Comparison of ENCODE assay signal across 8 cellular contexts in the genomic region with DNA sequence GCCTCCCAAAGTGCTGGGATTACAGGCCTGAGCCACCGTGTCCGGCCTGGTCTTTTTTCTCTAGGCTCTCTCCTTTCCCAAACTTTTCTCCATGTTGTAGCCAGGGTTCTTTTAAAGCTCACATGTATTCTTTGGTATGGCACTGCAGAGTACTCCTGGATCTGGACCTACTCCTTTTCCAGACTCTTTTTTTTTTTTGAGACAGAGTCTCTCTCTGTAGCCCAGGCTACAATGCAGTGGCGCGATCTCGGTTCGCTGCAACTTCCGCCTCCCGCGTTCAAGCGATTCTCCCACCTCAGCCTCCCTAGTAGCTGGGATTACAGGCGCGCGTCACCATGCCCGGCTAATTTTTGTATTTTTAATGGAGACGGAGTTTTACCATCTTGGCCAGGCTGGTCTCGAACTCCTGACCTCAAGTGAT. TPM values are rescaled to one million over a fixed set of nuclear protein-coding genes. Genes with fewer than 3 reads are reported as not detected.
DNase-seq lines count a peak whose midpoint lies in the region; ATAC-seq and TF ChIP-seq lines count a peak whose summit lies in the region.

No MANE protein-coding gene starts in this region.

- peak overlapping the region; percentile 93 for H3K9ac ChIP-seq in endodermal cell (ENCODE audit: extremely low read depth, low read length, poor library complexity, severe bottlenecking)

- WGBS in endodermal cell (ENCODE audit: insufficient coverage in 1 of 2, insufficient read length in 1 of 2), 2 experiments, result 88 to 91% methylated on average over 15 to 16 of the region's 16 CpGs

- H3K27me3 Mint-ChIP-seq in CD8-positive, alpha-beta T cell (ENCODE audit: low read depth), result no peaks in the 10 kb centered on the region
- no peaks in the 10 kb centered on the region for H3K27me3 Mint-ChIP-seq in endodermal cell (ENCODE audit: insufficient read depth)

- peak overlapping the region; percentile 84 for H3K27ac ChIP-seq in CD8-positive, alpha-beta T cell (ENCODE audit: low read depth, low read length)
- H3K27ac ChIP-seq in PC-9, result peak overlapping the region; percentile 91
- no peak overlapping the region for H3K27ac ChIP-seq in endodermal cell (ENCODE audit: low read depth, low read length)
- peak overlapping the region; percentile 87 for H3K27ac ChIP-seq in osteoblast (ENCODE audit: low read depth, low read length)

- H4K20me1 ChIP-seq in PC-9 (ENCODE audit: insufficient read depth) (no peaks in the 10 kb centered on the region), osteoblast (ENCODE audit: insufficient read depth, low read length) (no peaks in the 10 kb centered on the region)

- no peaks in the 10 kb centered on the region for H3K9me2 ChIP-seq in PC-9 (ENCODE audit: insufficient read depth)

- no peak for DNase-seq in CD8-positive, alpha-beta T cell
- DNase-seq in PC-9 (no peak), endodermal cell (no peak), osteoblast (ENCODE audit: insufficient read length, low spot score, missing footprints) (no peak), NCI-H1092 treated with DMSO at 0.1 percent for 48 hours (lab: John Stamatoyannopoulos, UW) (no peak), ureter (ENCODE audit: low spot score) (no peak), HCEC 1CT (no peak), DMS153 (lab: John Stamatoyannopoulos, UW) (no peak)

- peak overlapping the region; percentile 95 for H3K4me3 Mint-ChIP-seq in CD8-positive, alpha-beta T cell
- H3K4me3 Mint-ChIP-seq in endodermal cell, result peak overlapping the region; percentile 92

- TSS peak; percentile 96 for BruUV-seq in PC-9 (replicated peaks; lab: Mats Ljungman, UMichigan)

- H3K27ac Mint-ChIP-seq in CD8-positive, alpha-beta T cell, result peak overlapping the region; percentile 98
- peak overlapping the region; percentile 98 for H3K27ac Mint-ChIP-seq in endodermal cell

- peaks cover 20% of the 10 kb centered on the region for H3K4me1 ChIP-seq in CD8-positive, alpha-beta T cell (ENCODE audit: insufficient read depth, low read length)
- peaks cover 14% of the 10 kb centered on the region for H3K4me1 ChIP-seq in PC-9 (replicated peaks; ENCODE audit: insufficient read depth)
- no peaks in the 10 kb centered on the region for H3K4me1 ChIP-seq in endodermal cell (ENCODE audit: control insufficient read depth, insufficient read depth, low read length)
- peaks cover 5% of the 10 kb centered on the region for H3K4me1 ChIP-seq in osteoblast (ENCODE audit: insufficient read depth, low read length)

- H3K4me3 ChIP-seq in CD8-positive, alpha-beta T cell (ENCODE audit: low read depth, low read length), result peak overlapping the region; percentile 53
- H3K4me3 ChIP-seq in PC-9 (peak overlapping the region; percentile 80), endodermal cell (ENCODE audit: low read length) (peak overlapping the region; percentile 94), osteoblast (ENCODE audit: insufficient read depth, low read length) (peak overlapping the region; percentile 81)

- H3K4me1 Mint-ChIP-seq in CD8-positive, alpha-beta T cell (ENCODE audit: low read depth), result peaks cover 33% of the 10 kb centered on the region
- peaks cover 10% of the 10 kb centered on the region for H3K4me1 Mint-ChIP-seq in endodermal cell

- peaks cover 15% of the 10 kb centered on the region for H3K79me2 ChIP-seq in PC-9 (ENCODE audit: low read depth)
- peaks cover 11% of the 10 kb centered on the region for H3K79me2 ChIP-seq in osteoblast (ENCODE audit: insufficient read depth, low read length)

- no peaks in the 10 kb centered on the region for H3K9me3 Mint-ChIP-seq in CD8-positive, alpha-beta T cell
- H3K9me3 Mint-ChIP-seq in endodermal cell, result no peaks in the 10 kb centered on the region

- no peaks in the 10 kb centered on the region for H3K9me3 ChIP-seq in CD8-positive, alpha-beta T cell (ENCODE audit: low read length)
- no peaks in the 10 kb centered on the region for H3K9me3 ChIP-seq in PC-9 (ENCODE audit: insufficient read depth, low read depth)
- no peaks in the 10 kb centered on the region for H3K9me3 ChIP-seq in endodermal cell (ENCODE audit: control insufficient read depth, low read length)
- H3K9me3 ChIP-seq in osteoblast (ENCODE audit: low read depth, low read length), result no peaks in the 10 kb centered on the region

- peaks cover 31% of the 10 kb centered on the region for H3K36me3 Mint-ChIP-seq in CD8-positive, alpha-beta T cell
- H3K36me3 Mint-ChIP-seq in endodermal cell (ENCODE audit: low read depth), result peaks cover 27% of the 10 kb centered on the region

- H3K27me3 ChIP-seq in CD8-positive, alpha-beta T cell (ENCODE audit: insufficient read depth, low read length), result no peaks in the 10 kb centered on the region
- H3K27me3 ChIP-seq in PC-9 (ENCODE audit: insufficient read depth, low read depth), result no peaks in the 10 kb centered on the region
- no peaks in the 10 kb centered on the region for H3K27me3 ChIP-seq in endodermal cell (ENCODE audit: control insufficient read depth, insufficient read depth, low read length, poor library complexity, severe bottlenecking)
- no peaks in the 10 kb centered on the region for H3K27me3 ChIP-seq in osteoblast (ENCODE audit: insufficient read depth, low read length)

- H2AFZ ChIP-seq in PC-9, result peak overlapping the region; percentile 94
- H2AFZ ChIP-seq in osteoblast (ENCODE audit: low read length), result peak overlapping the region; percentile 91

- no peak for ATAC-seq in CD8-positive, alpha-beta T cell

- peaks cover 19% of the 10 kb centered on the region; the same call in 1 of the 2 replicates for H3F3A ChIP-seq in PC-9 (ENCODE audit: insufficient read depth, low read depth)

- intact Hi-C loops in CD8-positive, alpha-beta T cell (cut with DNase I, micrococcal nuclease), result loop anchor here (1.0 to 5.0 kb wide), 7 partner anchors 69 to 853 kb away; a partner anchor contains a TSS
- intact Hi-C loops in PC-9 (cut with micrococcal nuclease; ENCODE audit: unreplicated experiment), result loop anchor here (2.0 kb wide), 1 partner anchor 79 kb away; no protein-coding TSS in a partner anchor

- TF ChIP-seq CTCF in CD8-positive, alpha-beta T cell (IDR thresholded peaks at IDR 0.05), result no peak
- TF ChIP-seq CTCF in PC-9 (conservative IDR thresholded peaks at IDR 0.05) (no peak), endodermal cell (conservative IDR thresholded peaks at IDR 0.05) (no peak), osteoblast (IDR thresholded peaks at IDR 0.05; ENCODE audit: extremely low read depth, low read depth, low read length) (no peak)

- CTCF ChIA-PET in CD8-positive, alpha-beta T cell (lab: Charles Lee), result interaction anchor here (0.6 to 5.1 kb wide), 8 partner anchors 13 to 87 kb away, joined by 3 to 34 read pairs (median 4); no protein-coding TSS in a partner anchor
- CTCF ChIA-PET in PC-9 (lab: Charles Lee), result interaction anchor here (0.7 to 0.9 kb wide), 2 partner anchors 27 to 79 kb away, joined by 3 read pairs; no protein-coding TSS in a partner anchor

- H3K4me2 ChIP-seq in PC-9 (peak overlapping the region; percentile 86), osteoblast (ENCODE audit: insufficient read depth, low read length) (peak overlapping the region; percentile 89)

- H3K36me3 ChIP-seq in CD8-positive, alpha-beta T cell (ENCODE audit: insufficient read depth, low read length), result peaks cover 20% of the 10 kb centered on the region
- H3K36me3 ChIP-seq in PC-9 (ENCODE audit: low read depth) (no peaks in the 10 kb centered on the region), endodermal cell (ENCODE audit: control insufficient read depth, insufficient read depth, low read length) (peaks cover 16% of the 10 kb centered on the region), osteoblast (ENCODE audit: insufficient read depth, low read length) (peaks cover 19% of the 10 kb centered on the region)

- POLR2A ChIA-PET in CD8-positive, alpha-beta T cell (lab: Charles Lee), result interaction anchor here (0.6 to 4.1 kb wide), 27 partner anchors 9 to 656 kb away, joined by 3 to 26 read pairs (median 4); a partner anchor contains a TSS
- POLR2A ChIA-PET in PC-9 (lab: Charles Lee; ENCODE audit: unreplicated experiment), result interaction anchor here (0.5 to 1.0 kb wide), 3 partner anchors 77 to 315 kb away, joined by 4 to 7 read pairs (median 4); no protein-coding TSS in a partner anchor

RNA-seq across cellular contexts. Expression of a gene that starts 0.6 kb away (rescaled TPM):
- 1 to 10 TPM; 2.1 to 2.3 TPM for total RNA-seq in CD8-positive, alpha-beta T cell
- total RNA-seq in PC-9 (2021), result 18.9 and 21.9 TPM in 2 replicates
- 10 to 100 TPM; 15.5 to 18.4 TPM for total RNA-seq in endodermal cell
- 15.8 TPM for polyA plus RNA-seq in endodermal cell (2013, experiment 1 of 2)
- 14.4 TPM for polyA plus RNA-seq in endodermal cell (2013, experiment 2 of 2)
- 14.7 and 19.5 TPM in 2 replicates for total RNA-seq in osteoblast
- 14.4 TPM for total RNA-seq in ureter

RNA-seq across cellular contexts. Expression of a gene that starts 41.3 kb away (rescaled TPM):
- 10 to 100 TPM; 19.3 to 25.2 TPM for total RNA-seq in CD8-positive, alpha-beta T cell
- total RNA-seq in PC-9 (2021) (33.2 and 45.1 TPM in 2 replicates), endodermal cell (10 to 100 TPM; 49.9 to 65.0 TPM), osteoblast (12.7 and 14.7 TPM in 2 replicates), ureter (44.1 TPM)
- polyA plus RNA-seq in endodermal cell (2013, experiment 1 of 2), result 45.7 TPM
- 47.7 TPM for polyA plus RNA-seq in endodermal cell (2013, experiment 2 of 2)
